In genomic region chr4:24768604-24769003, GRCh38 we compare ENCODE assay signal across 17 cellular contexts. TPM values are rescaled to one million over a fixed set of nuclear protein-coding genes. Genes with fewer than 3 reads are reported as not detected.
A peak's percentile ranks its signal among the peaks of the same experiment; 100 is the strongest.
DNase-seq lines count a peak whose midpoint lies in the region; ATAC-seq, FAIRE-seq and TF ChIP-seq lines count a peak whose summit lies in the region.
"Had no signal": no experiment of that assay in that cellular context is flagged by ENCODE, and none has a peak within 500 bp of the region (broad histone marks: within the 10 kb centered on the region; RNA-seq: fewer than 3 reads in every experiment).

No MANE protein-coding gene starts in this region.

- TF ChIP-seq CTCF in GM10248 (IDR thresholded peaks at IDR 0.05; ENCODE audit: control extremely low read depth, extremely low read depth, low read depth, missing control alignments) (no peak), endodermal cell (conservative IDR thresholded peaks at IDR 0.05) (no peak)

- no peak overlapping the region for H3K27ac Mint-ChIP-seq in endodermal cell
- H3K27ac Mint-ChIP-seq: activated T-cell treated with anti-CD3 and anti-CD28 coated beads, Interleukin-2, amount 50 U/mL, for 72 hours had no signal

- CTCF ChIA-PET in GM10248 (lab: Yijun Ruan, JAX): interaction anchor here (0.9 to 1.4 kb wide), 4 partner anchors 16 to 211 kb away, joined by 3 to 5 read pairs (median 4); no protein-coding TSS in a partner anchor

- no peak overlapping the region for H3K9ac ChIP-seq in endodermal cell (ENCODE audit: extremely low read depth, low read length, poor library complexity, severe bottlenecking)
- H3K9ac ChIP-seq: GM23248, KMS-11 had no signal

- peaks cover 13% of the 10 kb centered on the region for H3K4me1 Mint-ChIP-seq in endodermal cell

- ATAC-seq in HG02588 (IDR thresholded peaks at IDR 0.05; ENCODE audit: unreplicated experiment) (peak; percentile 83), HG03280 (IDR thresholded peaks at IDR 0.05; ENCODE audit: unreplicated experiment) (peak; percentile 77)
- ATAC-seq: activated T-cell treated with anti-CD3 and anti-CD28 coated beads, Interleukin-2, amount 50 U/mL, for 72 hours had no signal

- H3K27ac ChIP-seq in endodermal cell (ENCODE audit: low read depth, low read length): no peak overlapping the region
- H3K27ac ChIP-seq: GM23248, KMS-11, sigmoid colon, tibial artery, WERI-Rb-1 had no signal

- no peaks in the 10 kb centered on the region for H3K4me1 ChIP-seq in endodermal cell (ENCODE audit: control insufficient read depth, insufficient read depth, low read length)

- no peaks in the 10 kb centered on the region for H3K36me3 Mint-ChIP-seq in endodermal cell (ENCODE audit: low read depth)

- no peaks in the 10 kb centered on the region for H3K9me3 ChIP-seq in endodermal cell (ENCODE audit: control insufficient read depth, low read length)
- H3K9me3 ChIP-seq: sigmoid colon, tibial artery had no signal

- no peak overlapping the region for H3K4me3 ChIP-seq in endodermal cell (ENCODE audit: low read length)
- H3K4me3 ChIP-seq: GM23248, sigmoid colon, tibial artery had no signal

- H3K36me3 ChIP-seq in endodermal cell (ENCODE audit: control insufficient read depth, insufficient read depth, low read length): no peaks in the 10 kb centered on the region
- H3K36me3 ChIP-seq: sigmoid colon, tibial artery, WERI-Rb-1 had no signal

- H3K27me3 Mint-ChIP-seq in endodermal cell (ENCODE audit: insufficient read depth): peaks cover 6% of the 10 kb centered on the region

- peaks cover 6% of the 10 kb centered on the region for H3K9me3 Mint-ChIP-seq in endodermal cell

- no peaks in the 10 kb centered on the region for H3K27me3 ChIP-seq in endodermal cell (ENCODE audit: control insufficient read depth, insufficient read depth, low read length, poor library complexity, severe bottlenecking)
- H3K27me3 ChIP-seq: sigmoid colon, tibial artery had no signal

- H3K4me3 Mint-ChIP-seq in endodermal cell: no peak overlapping the region
- H3K4me3 Mint-ChIP-seq: activated T-cell treated with anti-CD3 and anti-CD28 coated beads, Interleukin-2, amount 50 U/mL, for 72 hours had no signal

- DNase-seq in GM10248 (ENCODE audit: extremely low spot score) (peak; percentile 49), GM19239 (ENCODE audit: insufficient read length, low spot score) (peak; percentile 19), NCI-H2107 (lab: John Stamatoyannopoulos, UW) (no peak), endodermal cell (no peak), NCI-H2171 (lab: John Stamatoyannopoulos, UW) (no peak), SKM-1 (lab: John Stamatoyannopoulos, UW; ENCODE audit: unreplicated experiment) (no peak)
- DNase-seq: activated T-cell treated with anti-CD3 and anti-CD28 coated beads, Interleukin-2, amount 50 U/mL, for 72 hours; SHP77 treated with DMSO at 0.1 percent for 48 hours; sigmoid colon; tibial artery; WERI-Rb-1 had no signal

- POLR2A ChIA-PET in GM10248 (lab: Yijun Ruan, JAX): no interaction called here

- FAIRE-seq in GM19239 (lab: Jason Lieb, UNC): peak; percentile 42
- FAIRE-seq: A204.1 had no signal

RNA-seq across cellular contexts. Expression of gene SOD3, which starts 26.8 kb away (rescaled TPM):
- 1 to 10 TPM; 5.7 to 8.7 TPM for total RNA-seq in endodermal cell
- 2.1 TPM for polyA plus RNA-seq in endodermal cell (2013, experiment 1 of 2)
- 2.1 TPM for polyA plus RNA-seq in endodermal cell (2013, experiment 2 of 2)
- total RNA-seq: activated T-cell treated with anti-CD3 and anti-CD28 coated beads, Interleukin-2, amount 50 U/mL, for 72 hours; NCI-H460 had no signal

Comparison
In these comparisons a context has a peak if more than half of its experiments do, and no peak if none do; other contexts are left out.
1. DNase-seq: peak in GM10248 (single experiment) and GM19239 (single experiment); none in NCI-H2107 (single experiment), endodermal cell (single experiment), NCI-H2171 (single experiment) and SKM-1 (single experiment).